1 cellular context compared by ENCODE assay signal in genomic region chr9:122912964-122913673, GRCh38.
TF ChIP-seq lines count a peak whose summit lies in the region.

Gene ZBTB6, minus strand, starts transcription at chr9:122913323. Its CDS starts 1,251 bp downstream, at chr9:122912072.

TF ChIP-seq in HepG2, 621 proteins besides CTCF, POLR2A, EP300 and RAD21 (continued from another document and continues in another):
- TF ChIP-seq CSRNP2 (CRISPR knock-in tag; conservative IDR thresholded peaks at IDR 0.05; ENCODE audit: low read depth) (no peak), PHF8 (CRISPR knock-in tag; IDR thresholded peaks at IDR 0.05) (peak; percentile 94), SAFB2 (CRISPR knock-in tag; IDR thresholded peaks at IDR 0.05; ENCODE audit: borderline replicate concordance, low read depth) (0 out of 2 replicates have a peak, but pooled peaks have one; percentile 62), ZNF784 (CRISPR knock-in tag; IDR thresholded peaks at IDR 0.05; ENCODE audit: borderline replicate concordance) (no peak), ZNF879 (CRISPR knock-in tag; IDR thresholded peaks at IDR 0.05) (no peak), TARDBP (CRISPR knock-in tag; IDR thresholded peaks at IDR 0.05) (peak; percentile 57; the same call in 1 of the 2 replicates), SRSF1 (optimal IDR thresholded peaks at IDR 0.05; ENCODE audit: low read depth, low read length) (peak; percentile 36), ZNF530 (CRISPR knock-in tag; IDR thresholded peaks at IDR 0.05; ENCODE audit: low read depth) (no peak), ZNF564 (CRISPR knock-in tag; IDR thresholded peaks at IDR 0.05) (no peak), FIP1L1 (IDR thresholded peaks at IDR 0.05; ENCODE audit: borderline replicate concordance, insufficient read depth, low read depth, low read length) (no peak), ZNF597 (CRISPR knock-in tag; IDR thresholded peaks at IDR 0.05) (no peak), ZNF367 (CRISPR knock-in tag; IDR thresholded peaks at IDR 0.05; ENCODE audit: borderline replicate concordance) (no peak), ATRX (CRISPR knock-in tag; IDR thresholded peaks at IDR 0.05; ENCODE audit: borderline replicate concordance) (no peak), ZNF619 (CRISPR knock-in tag; IDR thresholded peaks at IDR 0.05) (peak; percentile 91), CHD4 (IDR thresholded peaks at IDR 0.05; ENCODE audit: borderline replicate concordance, low read length) (no peak), ZNF569 (CRISPR knock-in tag; IDR thresholded peaks at IDR 0.05; ENCODE audit: borderline replicate concordance) (no peak), ZNF326 (CRISPR knock-in tag; IDR thresholded peaks at IDR 0.05; ENCODE audit: borderline replicate concordance) (no peak), GABPA (IDR thresholded peaks at IDR 0.05; ENCODE audit: low read depth, low read length) (peak; percentile 83), GABPA (CRISPR knock-in tag; IDR thresholded peaks at IDR 0.05; ENCODE audit: low read depth) (peak; percentile 98), ARID4A (CRISPR knock-in tag; IDR thresholded peaks at IDR 0.05; ENCODE audit: borderline replicate concordance) (peak; percentile 92), ZNF180 (CRISPR knock-in tag; IDR thresholded peaks at IDR 0.05; ENCODE audit: borderline replicate concordance, low read depth) (no peak), ZFP36L1 (CRISPR knock-in tag; IDR thresholded peaks at IDR 0.05) (no peak), SIX1 (CRISPR knock-in tag; IDR thresholded peaks at IDR 0.05; ENCODE audit: borderline replicate concordance) (peak; percentile 12; the same call in 1 of the 2 replicates), CAMTA2 (CRISPR knock-in tag; IDR thresholded peaks at IDR 0.05; ENCODE audit: borderline replicate concordance) (no peak), AKAP8 (CRISPR knock-in tag; IDR thresholded peaks at IDR 0.05) (peak; percentile 77; the same call in 1 of the 2 replicates), REST (IDR thresholded peaks at IDR 0.05; ENCODE audit: borderline replicate concordance in 1 of 2, low read depth in 1 of 2, low read length in 2 of 2) (no peak), PCBP2 (optimal IDR thresholded peaks at IDR 0.05; ENCODE audit: low read depth, low read length, poor library complexity, severe bottlenecking) (no peak), ZNF235 (CRISPR knock-in tag; IDR thresholded peaks at IDR 0.05; ENCODE audit: borderline replicate concordance) (no peak), JDP2 (CRISPR knock-in tag; IDR thresholded peaks at IDR 0.05; ENCODE audit: borderline replicate concordance) (no peak), ZMYM2 (CRISPR knock-in tag; IDR thresholded peaks at IDR 0.05) (peak; percentile 36; the same call in 1 of the 2 replicates), NFE2L1 (CRISPR knock-in tag; IDR thresholded peaks at IDR 0.05; ENCODE audit: borderline replicate concordance) (no peak), ZNF432 (CRISPR knock-in tag; IDR thresholded peaks at IDR 0.05; ENCODE audit: borderline replicate concordance) (no peak), PRMT3 (CRISPR knock-in tag; IDR thresholded peaks at IDR 0.05; ENCODE audit: borderline replicate concordance, low read depth) (no peak), ZNF672 (CRISPR knock-in tag; IDR thresholded peaks at IDR 0.05) (no peak), ZNF557 (CRISPR knock-in tag; IDR thresholded peaks at IDR 0.05) (peak; percentile 73; the same call in 1 of the 2 replicates), MNT (IDR thresholded peaks at IDR 0.05) (no peak), TBP (CRISPR knock-in tag; IDR thresholded peaks at IDR 0.05) (no peak), MIER3 (CRISPR knock-in tag; IDR thresholded peaks at IDR 0.05; ENCODE audit: borderline replicate concordance) (no peak), MAF1 (CRISPR knock-in tag; IDR thresholded peaks at IDR 0.05; ENCODE audit: borderline replicate concordance) (no peak), ARNTL (CRISPR knock-in tag; IDR thresholded peaks at IDR 0.05) (no peak), TFE3 (CRISPR knock-in tag; IDR thresholded peaks at IDR 0.05) (0 out of 2 replicates have a peak, but pooled peaks have one; percentile 11), NRL (CRISPR knock-in tag; IDR thresholded peaks at IDR 0.05; ENCODE audit: borderline replicate concordance) (peak; percentile 42; the same call in 1 of the 2 replicates), HDAC1 (CRISPR knock-in tag; IDR thresholded peaks at IDR 0.05) (peak; percentile 81), ZNF563 (CRISPR knock-in tag; IDR thresholded peaks at IDR 0.05) (no peak), ADNP (CRISPR knock-in tag; IDR thresholded peaks at IDR 0.05) (no peak), SP2 (CRISPR knock-in tag; IDR thresholded peaks at IDR 0.05) (0 out of 2 replicates have a peak, but pooled peaks have one; percentile 10), PATZ1 (CRISPR knock-in tag; IDR thresholded peaks at IDR 0.05) (no peak), HNRNPL (IDR thresholded peaks at IDR 0.05; ENCODE audit: low read depth, low read length) (no peak), MYNN (CRISPR knock-in tag; IDR thresholded peaks at IDR 0.05; ENCODE audit: low read depth) (no peak)
